In genomic region chr5:71894091-71894490, GRCh38 we compare ENCODE assay signal across 15 cellular contexts.
"Had no signal": no experiment of that assay in that cellular context is flagged by ENCODE, and none has a peak within 500 bp of the region (broad histone marks: within the 10 kb centered on the region; RNA-seq: fewer than 3 reads in every experiment).

No MANE protein-coding gene starts in this region.

- DNase-seq: effector CD4-positive, alpha-beta T cell; heart right ventricle; hypothalamus; kidney glomerular epithelial cell; mammary epithelial cell; mucosa of descending colon; naive thymus-derived CD8-positive, alpha-beta T cell; posterior cingulate gyrus; sigmoid colon; stimulated activated CD4-positive, alpha-beta T cell treated with anti-CD3 and anti-CD28 coated beads, Interleukin-2, amount 100 ng/mL, for 24 hours; stimulated activated CD4-positive, alpha-beta T cell treated with anti-CD3 and anti-CD28 coated beads, Interleukin-4, amount 100 ng/mL, for 4 hours; stimulated activated naive CD4-positive, alpha-beta T cell; stomach; substantia nigra; transverse colon had no signal

- H3K27ac Mint-ChIP-seq: naive thymus-derived CD8-positive, alpha-beta T cell had no signal

- H3K36me3 Mint-ChIP-seq: naive thymus-derived CD8-positive, alpha-beta T cell had no signal

- ATAC-seq: heart right ventricle; mucosa of descending colon; naive thymus-derived CD8-positive, alpha-beta T cell had no signal

- H3K4me3 Mint-ChIP-seq: naive thymus-derived CD8-positive, alpha-beta T cell had no signal

- H3K9me3 Mint-ChIP-seq: naive thymus-derived CD8-positive, alpha-beta T cell had no signal
